In the genomic region with DNA sequence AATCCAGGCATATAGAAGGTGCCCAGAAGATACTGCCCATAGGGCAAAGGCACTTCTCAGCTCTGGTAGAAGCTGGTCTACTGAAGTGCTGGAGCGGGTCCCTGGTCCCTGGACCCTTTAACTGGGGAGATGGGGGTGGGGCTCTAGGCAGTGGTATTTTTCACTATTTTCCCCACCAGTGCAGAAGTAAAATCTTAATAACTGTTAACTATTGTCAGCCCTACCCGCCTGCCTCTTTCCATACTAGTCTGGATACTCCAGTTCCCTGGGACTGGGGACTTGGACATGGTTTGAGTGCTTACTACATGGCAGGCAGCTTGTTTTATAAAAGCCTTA, we compare ENCODE assay signal across 24 cellular contexts. TPM values are rescaled to one million over a fixed set of nuclear protein-coding genes. Genes with fewer than 3 reads are reported as not detected.
DNase-seq lines count a peak whose midpoint lies in the region; ATAC-seq and TF ChIP-seq lines count a peak whose summit lies in the region.
"Had no signal": no experiment of that assay in that cellular context is flagged by ENCODE, and none has a peak within 500 bp of the region (broad histone marks: within the 10 kb centered on the region; RNA-seq: fewer than 3 reads in every experiment).

No MANE protein-coding gene starts in this region.

- peak overlapping the region; percentile 69 for H3K18ac ChIP-seq in mesendoderm (ENCODE audit: low read length)

- H3K56ac ChIP-seq in mesendoderm (ENCODE audit: low read length): peak overlapping the region; percentile 83

- TF ChIP-seq CTCF in brain (conservative IDR thresholded peaks at IDR 0.05): no peak

- POLR2A ChIA-PET in CD4-positive, alpha-beta memory T cell (lab: Charles Lee; ENCODE audit: partially characterized antibody): no interaction called here

- H3K36me3 Mint-ChIP-seq in brain: peaks cover 5% of the 10 kb centered on the region
- H3K36me3 Mint-ChIP-seq in CD4-positive, alpha-beta memory T cell: no peaks in the 10 kb centered on the region
- H3K36me3 Mint-ChIP-seq: activated naive CD8-positive, alpha-beta T cell treated with anti-CD3 and anti-CD28 coated beads, Interleukin-2, amount 10 ng/mL, durations not matched to agents 7 days and 5 days; naive thymus-derived CD8-positive, alpha-beta T cell had no signal

- no peak overlapping the region for H2BK15ac ChIP-seq in mesendoderm (replicated peaks; ENCODE audit: low read depth)

- peaks cover 13% of the 10 kb centered on the region for H3K79me1 ChIP-seq in mesendoderm (ENCODE audit: low read length)

- H3K23ac ChIP-seq in mesendoderm (ENCODE audit: low read length): peak overlapping the region; percentile 54

- peaks cover 3% of the 10 kb centered on the region for H3K36me3 ChIP-seq in mesendoderm (ENCODE audit: control insufficient read depth, insufficient read depth, low read length)
- no peaks in the 10 kb centered on the region for H3K36me3 ChIP-seq in CD4-positive, alpha-beta memory T cell (ENCODE audit: insufficient read depth, low read length)
- H3K36me3 ChIP-seq: BLaER1 treated with 17β-estradiol and CSF1 and Interleukin-3, amounts not matched to agents 10 nM and 100 nM; esophagus muscularis mucosa had no signal

- H3K9me3 Mint-ChIP-seq in brain: no peaks in the 10 kb centered on the region
- H3K9me3 Mint-ChIP-seq in CD4-positive, alpha-beta memory T cell: no peaks in the 10 kb centered on the region
- H3K9me3 Mint-ChIP-seq: activated naive CD8-positive, alpha-beta T cell treated with anti-CD3 and anti-CD28 coated beads, Interleukin-2, amount 10 ng/mL, durations not matched to agents 7 days and 5 days; activated T-helper 17 cell treated with anti-CD3 and anti-CD28 coated beads, Interleukin-2, amount 50 U/mL, for 72 hours; naive thymus-derived CD8-positive, alpha-beta T cell had no signal

- no peak overlapping the region for H3K27ac ChIP-seq in right cardiac atrium (ENCODE audit: low read length)
- H3K27ac ChIP-seq in mesendoderm (ENCODE audit: low read depth, low read length): peak overlapping the region; percentile 90
- no peak overlapping the region for H3K27ac ChIP-seq in CD4-positive, alpha-beta memory T cell (ENCODE audit: low read depth, low read length)
- H3K27ac ChIP-seq: BLaER1 treated with 17β-estradiol and CSF1 and Interleukin-3, amounts not matched to agents 10 nM and 100 nM; esophagus muscularis mucosa had no signal

- peak overlapping the region; percentile 58 for H3K9ac ChIP-seq in mesendoderm (ENCODE audit: low read length)
- H3K9ac ChIP-seq: BLaER1 treated with 17β-estradiol and CSF1 and Interleukin-3, amounts not matched to agents 10 nM and 100 nM had no signal

- no peaks in the 10 kb centered on the region for H3K27me3 Mint-ChIP-seq in brain
- peaks cover 11 to 19% of the 10 kb centered on the region in 2 donors for H3K27me3 Mint-ChIP-seq in CD4-positive, alpha-beta memory T cell

- DNase-seq in Right ventricle myocardium inferior (ENCODE audit: missing footprints) (peak; percentile 2), right cardiac atrium (no peak), mesendoderm (no peak)
- DNase-seq in stimulated activated CD4-positive, alpha-beta T cell treated with anti-CD3 and anti-CD28 coated beads, Interleukin-4, amount 100 ng/mL, for 24 hours: no peak
- DNase-seq in CD4-positive, alpha-beta memory T cell: no peak
- DNase-seq: activated naive CD8-positive, alpha-beta T cell treated with anti-CD3 and anti-CD28 coated beads, Interleukin-2, amount 10 ng/mL, durations not matched to agents 7 days and 5 days; GF-D8; naive thymus-derived CD8-positive, alpha-beta T cell; SIG-M5; stimulated activated CD4-positive, alpha-beta T cell treated with anti-CD3 and anti-CD28 coated beads, Interleukin-12 subunit alpha, Interleukin-12 subunit beta, amount 100 ng/mL, for 4 hours had no signal

- peak overlapping the region; percentile 68 for H2BK5ac ChIP-seq in mesendoderm (ENCODE audit: low read length)

- H3K27me3 ChIP-seq in right cardiac atrium (ENCODE audit: control insufficient read depth, insufficient read depth): peaks cover 2% of the 10 kb centered on the region
- H3K27me3 ChIP-seq in mesendoderm (ENCODE audit: insufficient read depth, low read length, poor library complexity): no peaks in the 10 kb centered on the region
- H3K27me3 ChIP-seq in CD4-positive, alpha-beta memory T cell (ENCODE audit: insufficient read depth, low read length): no peaks in the 10 kb centered on the region

- H3K9me3 ChIP-seq in right cardiac atrium (ENCODE audit: control insufficient read depth, low read length): no peaks in the 10 kb centered on the region
- no peaks in the 10 kb centered on the region for H3K9me3 ChIP-seq in CD4-positive, alpha-beta memory T cell (ENCODE audit: control insufficient read depth in 1 of 2, low read length in 2 of 2)
- H3K9me3 ChIP-seq: BLaER1 treated with 17β-estradiol and CSF1 and Interleukin-3, amounts not matched to agents 10 nM and 100 nM; esophagus muscularis mucosa had no signal

- peak overlapping the region; percentile 63 for H2BK120ac ChIP-seq in mesendoderm (ENCODE audit: low read depth, low read length)

- peak overlapping the region; percentile 63 for H2AK5ac ChIP-seq in mesendoderm (ENCODE audit: low read length)

- H3K27ac Mint-ChIP-seq in brain: peak overlapping the region in 3 of 5 experiments; percentile 1 to 78 (median 27)
- H3K27ac Mint-ChIP-seq in CD4-positive, alpha-beta memory T cell: no peak overlapping the region
- H3K27ac Mint-ChIP-seq: activated naive CD8-positive, alpha-beta T cell treated with anti-CD3 and anti-CD28 coated beads, Interleukin-2, amount 10 ng/mL, durations not matched to agents 7 days and 5 days; activated T-helper 17 cell treated with anti-CD3 and anti-CD28 coated beads, Interleukin-2, amount 50 U/mL, for 72 hours; naive thymus-derived CD8-positive, alpha-beta T cell had no signal

- CTCF ChIA-PET in CD4-positive, alpha-beta memory T cell (lab: Charles Lee; ENCODE audit: partially characterized antibody): no interaction called here

- intact Hi-C loops in Right ventricle myocardium inferior (cut with DNase I): no loop called here
- intact Hi-C loops in right cardiac atrium (cut with DNase I): loop anchor here in 1 of 4 donors (10.0 kb wide), 1 partner anchor 217 kb away; no protein-coding TSS in a partner anchor
- intact Hi-C loops in CD4-positive, alpha-beta memory T cell (cut with micrococcal nuclease): no loop called here

- H3K79me2 ChIP-seq in mesendoderm (ENCODE audit: control insufficient read depth, insufficient read depth, low read length): peaks cover 82% of the 10 kb centered on the region

- peaks cover 49% of the 10 kb centered on the region for H3K4me1 Mint-ChIP-seq in brain
- H3K4me1 Mint-ChIP-seq in CD4-positive, alpha-beta memory T cell: peaks cover 0 to 4% (median 0%) of the 10 kb centered on the region in 4 donors
- H3K4me1 Mint-ChIP-seq: activated T-helper 17 cell treated with anti-CD3 and anti-CD28 coated beads, Interleukin-2, amount 50 U/mL, for 72 hours had no signal

- 97% methylated on average over 2 of the region's 2 CpGs for WGBS in right cardiac atrium
- WGBS in mesendoderm (ENCODE audit: extremely low coverage, insufficient coverage, low lambda C conversion rate): no CpG with 5 or more reads among the region's 2 CpGs

- ATAC-seq in Right ventricle myocardium inferior (no peak), right cardiac atrium (no peak), HG03460 (IDR thresholded peaks at IDR 0.05; ENCODE audit: unreplicated experiment) (no peak), HG02571 (IDR thresholded peaks at IDR 0.05; ENCODE audit: unreplicated experiment) (no peak)
- ATAC-seq: activated T-helper 17 cell treated with anti-CD3 and anti-CD28 coated beads, Interleukin-2, amount 50 U/mL, for 72 hours; GM12878; naive thymus-derived CD8-positive, alpha-beta T cell had no signal

- no peak overlapping the region for H4K8ac ChIP-seq in mesendoderm (ENCODE audit: low read depth, low read length)

- H3K4me2 ChIP-seq in mesendoderm (ENCODE audit: low read length): peak overlapping the region; percentile 5
- H3K4me2 ChIP-seq: BLaER1 treated with 17β-estradiol and CSF1 and Interleukin-3, amounts not matched to agents 10 nM and 100 nM had no signal

- H3K4me3 Mint-ChIP-seq in brain: no peak overlapping the region
- H3K4me3 Mint-ChIP-seq in CD4-positive, alpha-beta memory T cell: no peak overlapping the region
- H3K4me3 Mint-ChIP-seq: activated naive CD8-positive, alpha-beta T cell treated with anti-CD3 and anti-CD28 coated beads, Interleukin-2, amount 10 ng/mL, durations not matched to agents 7 days and 5 days; activated T-helper 17 cell treated with anti-CD3 and anti-CD28 coated beads, Interleukin-2, amount 50 U/mL, for 72 hours; naive thymus-derived CD8-positive, alpha-beta T cell had no signal

- H4K5ac ChIP-seq in mesendoderm (ENCODE audit: low read length): no peak overlapping the region

- H3K4ac ChIP-seq in mesendoderm (ENCODE audit: low read depth, low read length): peak overlapping the region; percentile 84

- H3K4me3 ChIP-seq in right cardiac atrium (ENCODE audit: low read length) (no peak overlapping the region), mesendoderm (ENCODE audit: low read length) (no peak overlapping the region)
- no peak overlapping the region for H3K4me3 ChIP-seq in CD4-positive, alpha-beta memory T cell (ENCODE audit: low read length in 2 of 2)
- H3K4me3 ChIP-seq: BLaER1 treated with 17β-estradiol and CSF1 and Interleukin-3, amounts not matched to agents 10 nM and 100 nM; esophagus muscularis mucosa; GM12878; lung had no signal

- H3K4me1 ChIP-seq in right cardiac atrium (ENCODE audit: control insufficient read depth, insufficient read depth, low read length): no peaks in the 10 kb centered on the region
- peaks cover 27% of the 10 kb centered on the region for H3K4me1 ChIP-seq in mesendoderm (ENCODE audit: control insufficient read depth, low read depth, low read length)
- no peaks in the 10 kb centered on the region for H3K4me1 ChIP-seq in CD4-positive, alpha-beta memory T cell (ENCODE audit: insufficient read depth, low read length)

RNA-seq across cellular contexts. Expression of gene IGF2BP1, which starts 24.6 kb away (rescaled TPM):
- total RNA-seq in Right ventricle myocardium inferior (not detected), right cardiac atrium (not detected)
- polyA plus RNA-seq in right cardiac atrium (not detected), brain (ENCODE audit: insufficient read depth, low read depth, low replicate concordance) (not detected)
- polyA plus RNA-seq in mesendoderm (2013, experiment 1 of 2): 132 TPM
- polyA plus RNA-seq in mesendoderm (2013, experiment 2 of 2): 142 TPM
- not detected for total RNA-seq in CD4-positive, alpha-beta memory T cell
- not detected for polyA plus RNA-seq in CD4-positive, alpha-beta memory T cell
- total RNA-seq: activated naive CD8-positive, alpha-beta T cell treated with anti-CD3 and anti-CD28 coated beads, Interleukin-2, amount 10 ng/mL, durations not matched to agents 7 days and 5 days; esophagus muscularis mucosa; naive thymus-derived CD8-positive, alpha-beta T cell had no signal
- polyA plus RNA-seq: naive thymus-derived CD8-positive, alpha-beta T cell had no signal

RNA-seq across cellular contexts. Expression of gene GIP, which starts 53.3 kb away (rescaled TPM):
- total RNA-seq in Right ventricle myocardium inferior (not detected), right cardiac atrium (not detected)
- polyA plus RNA-seq in right cardiac atrium (not detected), brain (ENCODE audit: insufficient read depth, low read depth, low replicate concordance) (not detected)
- polyA plus RNA-seq in mesendoderm (2013, experiment 1 of 2): 0.20 TPM
- polyA plus RNA-seq in mesendoderm (2013, experiment 2 of 2): 0.35 TPM
- total RNA-seq in CD4-positive, alpha-beta memory T cell: not detected
- not detected for polyA plus RNA-seq in CD4-positive, alpha-beta memory T cell
- total RNA-seq: A172; activated naive CD8-positive, alpha-beta T cell treated with anti-CD3 and anti-CD28 coated beads, Interleukin-2, amount 10 ng/mL, durations not matched to agents 7 days and 5 days; activated T-helper 17 cell treated with anti-CD3 and anti-CD28 coated beads, Interleukin-2, amount 50 U/mL, for 72 hours; esophagus muscularis mucosa; glomerular endothelial cell; GM12878; HT1080; lung; M059J; naive thymus-derived CD8-positive, alpha-beta T cell; pulmonary artery endothelial cell; temporal lobe had no signal
- polyA plus RNA-seq: GM12878; lung; naive thymus-derived CD8-positive, alpha-beta T cell had no signal

Comparison
In these comparisons a context has a peak if more than half of its experiments do, and no peak if none do; other contexts are left out.
1. H3K27ac Mint-ChIP-seq: peak in brain (3 of 5); none in CD4-positive, alpha-beta memory T cell (0 of 7).